ENCODE assay signal across 2 cellular contexts in the genomic region with DNA sequence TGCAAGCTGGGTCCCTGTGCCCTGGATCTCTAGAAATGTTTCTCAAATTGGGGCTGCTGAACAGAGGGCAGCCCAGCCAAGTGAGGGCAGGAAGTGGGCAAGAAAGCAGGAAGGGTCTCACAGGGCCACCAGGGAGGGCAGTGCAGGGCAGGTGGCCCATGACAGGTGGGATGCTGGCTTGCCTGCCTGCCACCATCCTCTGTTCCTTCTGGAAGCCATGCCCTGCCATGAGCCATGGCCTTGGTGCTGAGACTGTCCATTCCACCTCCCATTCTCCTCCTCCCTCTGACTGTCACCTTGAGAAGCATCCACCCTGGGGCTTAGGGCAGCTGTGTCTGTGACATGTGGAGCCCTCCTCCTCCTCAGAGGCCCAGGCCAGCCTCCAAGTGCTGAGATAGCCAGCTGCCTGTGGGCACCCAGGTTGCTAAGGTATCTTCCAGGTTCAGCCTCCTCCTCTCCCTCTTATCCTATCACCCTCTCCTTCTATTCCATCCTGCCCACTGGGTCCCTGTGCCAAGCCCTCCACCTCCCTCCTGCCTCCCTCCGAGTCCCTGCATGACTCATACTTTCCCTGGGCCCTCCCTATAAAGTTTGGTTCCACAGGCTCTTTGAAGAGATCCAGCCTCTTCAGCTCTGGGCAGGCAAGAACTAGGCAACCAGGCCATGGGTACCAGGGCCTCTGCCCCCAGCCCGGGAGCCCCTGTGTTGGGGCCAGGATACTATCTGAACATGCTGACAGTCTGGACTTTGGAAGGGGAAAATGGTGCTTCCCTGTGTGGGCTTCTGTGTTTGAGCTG.
A peak's percentile ranks its signal among the peaks of the same experiment; 100 is the strongest.
TF ChIP-seq lines count a peak whose summit lies in the region.

No MANE protein-coding gene starts in this region.

TF ChIP-seq in GM12878, 131 proteins besides CTCF, POLR2A, EP300 and RAD21:
- TF ChIP-seq POLR2AphosphoS2 (IDR thresholded peaks at IDR 0.05; ENCODE audit: low read depth, low read length) = no peak
- TF ChIP-seq STAT1 (conservative IDR thresholded peaks at IDR 0.05) = no peak
- TF ChIP-seq, protein P1, sequence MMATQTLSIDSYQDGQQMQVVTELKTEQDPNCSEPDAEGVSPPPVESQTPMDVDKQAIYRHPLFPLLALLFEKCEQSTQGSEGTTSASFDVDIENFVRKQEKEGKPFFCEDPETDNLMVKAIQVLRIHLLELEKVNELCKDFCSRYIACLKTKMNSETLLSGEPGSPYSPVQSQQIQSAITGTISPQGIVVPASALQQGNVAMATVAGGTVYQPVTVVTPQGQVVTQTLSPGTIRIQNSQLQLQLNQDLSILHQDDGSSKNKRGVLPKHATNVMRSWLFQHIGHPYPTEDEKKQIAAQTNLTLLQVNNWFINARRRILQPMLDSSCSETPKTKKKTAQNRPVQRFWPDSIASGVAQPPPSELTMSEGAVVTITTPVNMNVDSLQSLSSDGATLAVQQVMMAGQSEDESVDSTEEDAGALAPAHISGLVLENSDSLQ (IDR thresholded peaks at IDR 0.05) = no peak
- 0 out of 2 replicates have a peak, but pooled peaks have one; percentile 40 for TF ChIP-seq HDGF (IDR thresholded peaks at IDR 0.05)

TF ChIP-seq in HepG2, 621 proteins besides CTCF, POLR2A, EP300 and RAD21:
- TF ChIP-seq SP5 (CRISPR knock-in tag; IDR thresholded peaks at IDR 0.05; ENCODE audit: borderline replicate concordance, low read depth) (no peak), FOSL2 (CRISPR knock-in tag; IDR thresholded peaks at IDR 0.05) (peak; percentile 60), CBX1 (IDR thresholded peaks at IDR 0.05; ENCODE audit: low read depth) (no peak), ISL2 (CRISPR knock-in tag; IDR thresholded peaks at IDR 0.05) (no peak), ZC3H4 (CRISPR knock-in tag; IDR thresholded peaks at IDR 0.05; ENCODE audit: borderline replicate concordance) (no peak)
- TF ChIP-seq, protein P2, sequence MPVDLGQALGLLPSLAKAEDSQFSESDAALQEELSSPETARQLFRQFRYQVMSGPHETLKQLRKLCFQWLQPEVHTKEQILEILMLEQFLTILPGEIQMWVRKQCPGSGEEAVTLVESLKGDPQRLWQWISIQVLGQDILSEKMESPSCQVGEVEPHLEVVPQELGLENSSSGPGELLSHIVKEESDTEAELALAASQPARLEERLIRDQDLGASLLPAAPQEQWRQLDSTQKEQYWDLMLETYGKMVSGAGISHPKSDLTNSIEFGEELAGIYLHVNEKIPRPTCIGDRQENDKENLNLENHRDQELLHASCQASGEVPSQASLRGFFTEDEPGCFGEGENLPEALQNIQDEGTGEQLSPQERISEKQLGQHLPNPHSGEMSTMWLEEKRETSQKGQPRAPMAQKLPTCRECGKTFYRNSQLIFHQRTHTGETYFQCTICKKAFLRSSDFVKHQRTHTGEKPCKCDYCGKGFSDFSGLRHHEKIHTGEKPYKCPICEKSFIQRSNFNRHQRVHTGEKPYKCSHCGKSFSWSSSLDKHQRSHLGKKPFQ (CRISPR knock-in tag; IDR thresholded peaks at IDR 0.05; ENCODE audit: insufficient replicate concordance) = no peak
TF ChIP-seq in HepG2: peak in this region for 1.
